10 cellular contexts compared by ENCODE assay signal in genomic region chr1:229368347-229368746, GRCh38. TPM values are rescaled to one million over a fixed set of nuclear protein-coding genes. Genes with fewer than 3 reads are reported as not detected.
DNase-seq lines count a peak whose midpoint lies in the region; ATAC-seq and TF ChIP-seq lines count a peak whose summit lies in the region.
"Had no signal": no experiment of that assay in that cellular context is flagged by ENCODE, and none has a peak within 500 bp of the region (broad histone marks: within the 10 kb centered on the region; RNA-seq: fewer than 3 reads in every experiment).

No MANE protein-coding gene starts in this region.

- no peak overlapping the region for H3K4me3 Mint-ChIP-seq in osteocyte (ENCODE audit: unreplicated experiment)
- H3K4me3 Mint-ChIP-seq: naive B cell, WTC11 had no signal

- H3K4me1 Mint-ChIP-seq in osteocyte (ENCODE audit: unreplicated experiment): peaks cover 4% of the 10 kb centered on the region

- H3K27me3 Mint-ChIP-seq in osteocyte (ENCODE audit: unreplicated experiment): peaks cover 24% of the 10 kb centered on the region

- no peaks in the 10 kb centered on the region for H3K36me3 Mint-ChIP-seq in osteocyte (ENCODE audit: unreplicated experiment)
- H3K36me3 Mint-ChIP-seq: WTC11 had no signal

- ATAC-seq in GM18907 (IDR thresholded peaks at IDR 0.05; ENCODE audit: unreplicated experiment) (peak; percentile 81), GM21723 (IDR thresholded peaks at IDR 0.05; ENCODE audit: unreplicated experiment) (peak; percentile 65), HG03175 (IDR thresholded peaks at IDR 0.05; ENCODE audit: unreplicated experiment) (peak; percentile 68)
- ATAC-seq: WTC11 had no signal

- TF ChIP-seq CTCF in osteocyte (IDR thresholded peaks at IDR 0.05): no peak

- no peak overlapping the region for H3K27ac Mint-ChIP-seq in osteocyte (ENCODE audit: unreplicated experiment)
- H3K27ac Mint-ChIP-seq: naive B cell, WTC11 had no signal

- peak; percentile 38 for DNase-seq in osteocyte (ENCODE audit: extremely low spot score, unreplicated experiment)
- DNase-seq in stimulated activated CD4-positive, alpha-beta T cell treated with anti-CD3 and anti-CD28 coated beads, Interleukin-4, amount 100 ng/mL, for 24 hours: no peak
- DNase-seq in mesenteric fat pad (ENCODE audit: low spot score): no peak
- DNase-seq in NCI-H1436 treated with DMSO at 0.1 percent for 48 hours (lab: John Stamatoyannopoulos, UW): no peak
- no peak for DNase-seq in NCI-H1694 treated with DMSO at 0.1 percent for 48 hours (lab: John Stamatoyannopoulos, UW)
- DNase-seq: naive B cell had no signal

- H3K9me3 Mint-ChIP-seq in osteocyte (ENCODE audit: unreplicated experiment): no peaks in the 10 kb centered on the region

RNA-seq across cellular contexts. Expression of gene CCSAP, which starts 25.5 kb away (rescaled TPM):
- 5.4 and 5.7 TPM in 2 replicates for total RNA-seq in osteocyte
- 4.4 TPM for total RNA-seq in mesenteric fat pad
